1 cellular context compared by ENCODE assay signal in the genomic region with DNA sequence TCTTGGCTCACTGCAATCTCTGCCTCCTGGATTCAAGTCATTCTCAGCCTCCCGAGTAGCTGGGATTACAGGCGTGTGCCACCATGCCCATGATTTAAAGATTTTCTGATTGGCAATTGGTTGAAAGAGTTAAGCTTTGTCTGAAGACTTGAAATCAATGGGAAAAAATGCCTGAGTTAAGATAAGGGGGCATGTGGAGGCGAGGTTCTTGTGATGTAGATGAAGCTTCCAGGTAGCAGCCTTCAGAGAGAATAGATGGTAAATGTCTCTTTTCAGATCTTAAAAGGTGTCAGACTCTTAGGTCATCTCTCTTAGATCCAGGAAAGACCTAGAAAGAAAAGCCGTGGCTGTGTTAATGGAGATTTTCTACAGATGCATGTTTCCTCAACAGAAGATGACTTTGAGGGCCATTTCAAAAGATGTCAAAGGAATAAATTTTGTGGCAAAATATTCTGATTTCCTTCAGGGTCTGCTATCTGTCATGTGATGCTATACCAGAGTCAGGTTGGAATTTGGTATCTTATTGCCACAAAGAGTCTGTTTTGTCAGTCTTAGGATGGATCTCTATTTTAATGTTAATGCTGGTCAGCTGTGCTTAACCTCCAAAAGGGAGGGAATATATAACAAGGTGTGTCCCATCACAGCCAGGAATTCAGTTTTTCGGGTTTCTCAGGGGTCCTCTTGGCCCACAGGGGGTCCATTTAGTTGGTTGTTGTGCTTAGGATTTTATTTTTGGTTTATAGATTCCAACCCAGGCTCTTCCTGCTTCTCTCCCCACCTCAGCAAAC.
TF ChIP-seq lines count a peak whose summit lies in the region.

No MANE protein-coding gene starts in this region.

TF ChIP-seq in WTC11, 78 proteins besides CTCF, POLR2A, EP300 and RAD21 (continued from another document):
- TF ChIP-seq, protein P1, sequence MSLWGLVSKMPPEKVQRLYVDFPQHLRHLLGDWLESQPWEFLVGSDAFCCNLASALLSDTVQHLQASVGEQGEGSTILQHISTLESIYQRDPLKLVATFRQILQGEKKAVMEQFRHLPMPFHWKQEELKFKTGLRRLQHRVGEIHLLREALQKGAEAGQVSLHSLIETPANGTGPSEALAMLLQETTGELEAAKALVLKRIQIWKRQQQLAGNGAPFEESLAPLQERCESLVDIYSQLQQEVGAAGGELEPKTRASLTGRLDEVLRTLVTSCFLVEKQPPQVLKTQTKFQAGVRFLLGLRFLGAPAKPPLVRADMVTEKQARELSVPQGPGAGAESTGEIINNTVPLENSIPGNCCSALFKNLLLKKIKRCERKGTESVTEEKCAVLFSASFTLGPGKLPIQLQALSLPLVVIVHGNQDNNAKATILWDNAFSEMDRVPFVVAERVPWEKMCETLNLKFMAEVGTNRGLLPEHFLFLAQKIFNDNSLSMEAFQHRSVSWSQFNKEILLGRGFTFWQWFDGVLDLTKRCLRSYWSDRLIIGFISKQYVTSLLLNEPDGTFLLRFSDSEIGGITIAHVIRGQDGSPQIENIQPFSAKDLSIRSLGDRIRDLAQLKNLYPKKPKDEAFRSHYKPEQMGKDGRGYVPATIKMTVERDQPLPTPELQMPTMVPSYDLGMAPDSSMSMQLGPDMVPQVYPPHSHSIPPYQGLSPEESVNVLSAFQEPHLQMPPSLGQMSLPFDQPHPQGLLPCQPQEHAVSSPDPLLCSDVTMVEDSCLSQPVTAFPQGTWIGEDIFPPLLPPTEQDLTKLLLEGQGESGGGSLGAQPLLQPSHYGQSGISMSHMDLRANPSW (CRISPR knock-in tag; conservative IDR thresholded peaks at IDR 0.05; ENCODE audit: low read depth), result no peak
- TF ChIP-seq MXD4 (CRISPR knock-in tag; IDR thresholded peaks at IDR 0.05; ENCODE audit: borderline replicate concordance) (no peak), GTF2I (CRISPR knock-in tag; conservative IDR thresholded peaks at IDR 0.05) (no peak), SMAD4 (CRISPR knock-in tag; IDR thresholded peaks at IDR 0.05) (no peak), OVOL2 (CRISPR knock-in tag; IDR thresholded peaks at IDR 0.05; ENCODE audit: borderline replicate concordance) (no peak), SP1 (CRISPR knock-in tag; conservative IDR thresholded peaks at IDR 0.05) (no peak), ZNF396 (CRISPR knock-in tag; IDR thresholded peaks at IDR 0.05; ENCODE audit: borderline replicate concordance) (no peak), NR3C1 (CRISPR knock-in tag; conservative IDR thresholded peaks at IDR 0.05; ENCODE audit: low read depth) (no peak), FOXJ3 (CRISPR knock-in tag; IDR thresholded peaks at IDR 0.05; ENCODE audit: borderline replicate concordance) (no peak), NFATC4 (CRISPR knock-in tag; IDR thresholded peaks at IDR 0.05) (no peak), ATF1 (CRISPR knock-in tag; IDR thresholded peaks at IDR 0.05) (no peak), JUN (CRISPR knock-in tag; IDR thresholded peaks at IDR 0.05) (no peak), GRHL2 (CRISPR knock-in tag; IDR thresholded peaks at IDR 0.05; ENCODE audit: insufficient replicate concordance, severe bottlenecking) (no peak), CREM (CRISPR knock-in tag; IDR thresholded peaks at IDR 0.05) (no peak), ZNF263 (CRISPR knock-in tag; IDR thresholded peaks at IDR 0.05; ENCODE audit: low read depth) (no peak), MYBL2 (CRISPR knock-in tag; IDR thresholded peaks at IDR 0.05) (no peak), ZBTB21 (CRISPR knock-in tag; IDR thresholded peaks at IDR 0.05; ENCODE audit: borderline replicate concordance) (no peak), ETV6 (CRISPR knock-in tag; IDR thresholded peaks at IDR 0.05) (no peak), CREB1 (CRISPR knock-in tag; IDR thresholded peaks at IDR 0.05) (no peak), ZNF416 (CRISPR knock-in tag; IDR thresholded peaks at IDR 0.05) (no peak)
- TF ChIP-seq, protein P2, sequence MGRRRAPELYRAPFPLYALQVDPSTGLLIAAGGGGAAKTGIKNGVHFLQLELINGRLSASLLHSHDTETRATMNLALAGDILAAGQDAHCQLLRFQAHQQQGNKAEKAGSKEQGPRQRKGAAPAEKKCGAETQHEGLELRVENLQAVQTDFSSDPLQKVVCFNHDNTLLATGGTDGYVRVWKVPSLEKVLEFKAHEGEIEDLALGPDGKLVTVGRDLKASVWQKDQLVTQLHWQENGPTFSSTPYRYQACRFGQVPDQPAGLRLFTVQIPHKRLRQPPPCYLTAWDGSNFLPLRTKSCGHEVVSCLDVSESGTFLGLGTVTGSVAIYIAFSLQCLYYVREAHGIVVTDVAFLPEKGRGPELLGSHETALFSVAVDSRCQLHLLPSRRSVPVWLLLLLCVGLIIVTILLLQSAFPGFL (CRISPR knock-in tag; IDR thresholded peaks at IDR 0.05; ENCODE audit: borderline replicate concordance), result no peak
- TF ChIP-seq, protein P3, sequence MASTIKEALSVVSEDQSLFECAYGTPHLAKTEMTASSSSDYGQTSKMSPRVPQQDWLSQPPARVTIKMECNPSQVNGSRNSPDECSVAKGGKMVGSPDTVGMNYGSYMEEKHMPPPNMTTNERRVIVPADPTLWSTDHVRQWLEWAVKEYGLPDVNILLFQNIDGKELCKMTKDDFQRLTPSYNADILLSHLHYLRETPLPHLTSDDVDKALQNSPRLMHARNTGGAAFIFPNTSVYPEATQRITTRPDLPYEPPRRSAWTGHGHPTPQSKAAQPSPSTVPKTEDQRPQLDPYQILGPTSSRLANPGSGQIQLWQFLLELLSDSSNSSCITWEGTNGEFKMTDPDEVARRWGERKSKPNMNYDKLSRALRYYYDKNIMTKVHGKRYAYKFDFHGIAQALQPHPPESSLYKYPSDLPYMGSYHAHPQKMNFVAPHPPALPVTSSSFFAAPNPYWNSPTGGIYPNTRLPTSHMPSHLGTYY (CRISPR knock-in tag; IDR thresholded peaks at IDR 0.05), result no peak
- TF ChIP-seq, protein P4, sequence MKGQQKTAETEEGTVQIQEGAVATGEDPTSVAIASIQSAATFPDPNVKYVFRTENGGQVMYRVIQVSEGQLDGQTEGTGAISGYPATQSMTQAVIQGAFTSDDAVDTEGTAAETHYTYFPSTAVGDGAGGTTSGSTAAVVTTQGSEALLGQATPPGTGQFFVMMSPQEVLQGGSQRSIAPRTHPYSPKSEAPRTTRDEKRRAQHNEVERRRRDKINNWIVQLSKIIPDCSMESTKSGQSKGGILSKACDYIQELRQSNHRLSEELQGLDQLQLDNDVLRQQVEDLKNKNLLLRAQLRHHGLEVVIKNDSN (CRISPR knock-in tag; IDR thresholded peaks at IDR 0.05), result peak; percentile 10; the same call in 1 of the 2 replicates
- TF ChIP-seq, protein P5, sequence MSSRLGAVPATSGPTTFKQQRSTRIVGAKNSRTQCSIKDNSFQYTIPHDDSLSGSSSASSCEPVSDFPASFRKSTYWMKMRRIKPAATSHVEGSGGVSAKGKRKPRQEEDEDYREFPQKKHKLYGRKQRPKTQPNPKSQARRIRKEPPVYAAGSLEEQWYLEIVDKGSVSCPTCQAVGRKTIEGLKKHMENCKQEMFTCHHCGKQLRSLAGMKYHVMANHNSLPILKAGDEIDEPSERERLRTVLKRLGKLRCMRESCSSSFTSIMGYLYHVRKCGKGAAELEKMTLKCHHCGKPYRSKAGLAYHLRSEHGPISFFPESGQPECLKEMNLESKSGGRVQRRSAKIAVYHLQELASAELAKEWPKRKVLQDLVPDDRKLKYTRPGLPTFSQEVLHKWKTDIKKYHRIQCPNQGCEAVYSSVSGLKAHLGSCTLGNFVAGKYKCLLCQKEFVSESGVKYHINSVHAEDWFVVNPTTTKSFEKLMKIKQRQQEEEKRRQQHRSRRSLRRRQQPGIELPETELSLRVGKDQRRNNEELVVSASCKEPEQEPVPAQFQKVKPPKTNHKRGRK (CRISPR knock-in tag; IDR thresholded peaks at IDR 0.05; ENCODE audit: borderline replicate concordance), result no peak
- TF ChIP-seq, protein P6, sequence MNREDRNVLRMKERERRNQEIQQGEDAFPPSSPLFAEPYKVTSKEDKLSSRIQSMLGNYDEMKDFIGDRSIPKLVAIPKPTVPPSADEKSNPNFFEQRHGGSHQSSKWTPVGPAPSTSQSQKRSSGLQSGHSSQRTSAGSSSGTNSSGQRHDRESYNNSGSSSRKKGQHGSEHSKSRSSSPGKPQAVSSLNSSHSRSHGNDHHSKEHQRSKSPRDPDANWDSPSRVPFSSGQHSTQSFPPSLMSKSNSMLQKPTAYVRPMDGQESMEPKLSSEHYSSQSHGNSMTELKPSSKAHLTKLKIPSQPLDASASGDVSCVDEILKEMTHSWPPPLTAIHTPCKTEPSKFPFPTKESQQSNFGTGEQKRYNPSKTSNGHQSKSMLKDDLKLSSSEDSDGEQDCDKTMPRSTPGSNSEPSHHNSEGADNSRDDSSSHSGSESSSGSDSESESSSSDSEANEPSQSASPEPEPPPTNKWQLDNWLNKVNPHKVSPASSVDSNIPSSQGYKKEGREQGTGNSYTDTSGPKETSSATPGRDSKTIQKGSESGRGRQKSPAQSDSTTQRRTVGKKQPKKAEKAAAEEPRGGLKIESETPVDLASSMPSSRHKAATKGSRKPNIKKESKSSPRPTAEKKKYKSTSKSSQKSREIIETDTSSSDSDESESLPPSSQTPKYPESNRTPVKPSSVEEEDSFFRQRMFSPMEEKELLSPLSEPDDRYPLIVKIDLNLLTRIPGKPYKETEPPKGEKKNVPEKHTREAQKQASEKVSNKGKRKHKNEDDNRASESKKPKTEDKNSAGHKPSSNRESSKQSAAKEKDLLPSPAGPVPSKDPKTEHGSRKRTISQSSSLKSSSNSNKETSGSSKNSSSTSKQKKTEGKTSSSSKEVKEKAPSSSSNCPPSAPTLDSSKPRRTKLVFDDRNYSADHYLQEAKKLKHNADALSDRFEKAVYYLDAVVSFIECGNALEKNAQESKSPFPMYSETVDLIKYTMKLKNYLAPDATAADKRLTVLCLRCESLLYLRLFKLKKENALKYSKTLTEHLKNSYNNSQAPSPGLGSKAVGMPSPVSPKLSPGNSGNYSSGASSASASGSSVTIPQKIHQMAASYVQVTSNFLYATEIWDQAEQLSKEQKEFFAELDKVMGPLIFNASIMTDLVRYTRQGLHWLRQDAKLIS (CRISPR knock-in tag; IDR thresholded peaks at IDR 0.05; ENCODE audit: borderline replicate concordance), result no peak
- TF ChIP-seq, protein P7, sequence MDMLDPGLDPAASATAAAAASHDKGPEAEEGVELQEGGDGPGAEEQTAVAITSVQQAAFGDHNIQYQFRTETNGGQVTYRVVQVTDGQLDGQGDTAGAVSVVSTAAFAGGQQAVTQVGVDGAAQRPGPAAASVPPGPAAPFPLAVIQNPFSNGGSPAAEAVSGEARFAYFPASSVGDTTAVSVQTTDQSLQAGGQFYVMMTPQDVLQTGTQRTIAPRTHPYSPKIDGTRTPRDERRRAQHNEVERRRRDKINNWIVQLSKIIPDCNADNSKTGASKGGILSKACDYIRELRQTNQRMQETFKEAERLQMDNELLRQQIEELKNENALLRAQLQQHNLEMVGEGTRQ (CRISPR knock-in tag; IDR thresholded peaks at IDR 0.05), result peak; percentile 31; the same call in 1 of the 2 replicates
- TF ChIP-seq, protein P8, sequence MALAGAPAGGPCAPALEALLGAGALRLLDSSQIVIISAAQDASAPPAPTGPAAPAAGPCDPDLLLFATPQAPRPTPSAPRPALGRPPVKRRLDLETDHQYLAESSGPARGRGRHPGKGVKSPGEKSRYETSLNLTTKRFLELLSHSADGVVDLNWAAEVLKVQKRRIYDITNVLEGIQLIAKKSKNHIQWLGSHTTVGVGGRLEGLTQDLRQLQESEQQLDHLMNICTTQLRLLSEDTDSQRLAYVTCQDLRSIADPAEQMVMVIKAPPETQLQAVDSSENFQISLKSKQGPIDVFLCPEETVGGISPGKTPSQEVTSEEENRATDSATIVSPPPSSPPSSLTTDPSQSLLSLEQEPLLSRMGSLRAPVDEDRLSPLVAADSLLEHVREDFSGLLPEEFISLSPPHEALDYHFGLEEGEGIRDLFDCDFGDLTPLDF (CRISPR knock-in tag; IDR thresholded peaks at IDR 0.05), result no peak
- TF ChIP-seq, protein P9, sequence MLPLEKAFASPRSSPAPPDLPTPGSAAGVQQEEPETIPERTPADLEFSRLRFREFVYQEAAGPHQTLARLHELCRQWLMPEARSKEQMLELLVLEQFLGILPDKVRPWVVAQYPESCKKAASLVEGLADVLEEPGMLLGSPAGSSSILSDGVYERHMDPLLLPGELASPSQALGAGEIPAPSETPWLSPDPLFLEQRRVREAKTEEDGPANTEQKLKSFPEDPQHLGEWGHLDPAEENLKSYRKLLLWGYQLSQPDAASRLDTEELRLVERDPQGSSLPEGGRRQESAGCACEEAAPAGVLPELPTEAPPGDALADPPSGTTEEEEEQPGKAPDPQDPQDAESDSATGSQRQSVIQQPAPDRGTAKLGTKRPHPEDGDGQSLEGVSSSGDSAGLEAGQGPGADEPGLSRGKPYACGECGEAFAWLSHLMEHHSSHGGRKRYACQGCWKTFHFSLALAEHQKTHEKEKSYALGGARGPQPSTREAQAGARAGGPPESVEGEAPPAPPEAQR (CRISPR knock-in tag; IDR thresholded peaks at IDR 0.05), result no peak
TF ChIP-seq in WTC11: peak in this region for 4.
